In the genomic region with DNA sequence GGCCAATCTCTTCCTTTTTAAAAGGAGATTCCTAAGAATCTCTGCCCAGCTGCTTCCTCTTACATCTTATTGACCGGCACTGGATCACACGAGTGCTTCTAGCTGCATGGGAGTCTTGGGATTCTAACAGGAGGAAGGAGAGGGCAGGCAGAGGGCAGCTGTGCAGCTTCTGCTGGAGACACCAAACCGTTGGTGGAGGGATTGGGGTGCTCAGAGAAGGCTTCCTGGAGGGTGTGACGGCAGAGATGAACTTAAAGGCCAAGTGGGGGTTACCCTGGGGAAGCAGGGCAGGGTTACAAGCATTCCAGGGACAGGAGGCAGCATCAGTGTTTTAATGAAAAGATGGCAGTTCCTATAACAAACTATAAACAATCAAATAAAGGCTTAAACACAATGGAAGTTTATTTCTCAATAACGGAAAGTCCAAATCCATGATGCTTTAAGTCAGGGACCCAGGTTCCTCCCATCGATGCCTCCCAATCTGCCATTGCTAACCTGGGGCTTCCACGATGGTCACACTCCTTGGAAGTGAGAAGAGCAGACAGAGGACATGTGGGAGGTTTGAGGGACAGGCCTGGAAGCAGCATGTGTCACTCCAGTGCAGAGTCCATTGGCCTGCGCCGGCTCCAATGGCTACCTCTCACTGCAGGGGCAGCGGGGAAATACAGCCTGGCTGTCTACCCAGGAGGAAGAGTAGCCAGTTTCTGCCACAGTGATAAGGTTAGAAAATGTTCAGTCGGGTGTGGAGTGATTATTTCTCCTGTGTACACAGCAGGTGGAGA, we compare ENCODE assay signal across 15 cellular contexts. TPM values are rescaled to one million over a fixed set of nuclear protein-coding genes. Genes with fewer than 3 reads are reported as not detected.
DNase-seq lines count a peak whose midpoint lies in the region; TF ChIP-seq lines count a peak whose summit lies in the region.
"Had no signal": no experiment of that assay in that cellular context is flagged by ENCODE, and none has a peak within 500 bp of the region (broad histone marks: within the 10 kb centered on the region; RNA-seq: fewer than 3 reads in every experiment).

No MANE protein-coding gene starts in this region.

- H3K9me2 ChIP-seq in OCI-LY1 (ENCODE audit: low read depth, low read length), result no peaks in the 10 kb centered on the region

- 0 out of 2 replicates have a peak, but pooled peaks cover 4% of the 10 kb centered on the region for H3K79me2 ChIP-seq in OCI-LY1 (ENCODE audit: insufficient read depth, low read length)

- H3K27ac ChIP-seq in 22Rv1, result peak overlapping the region; percentile 83
- peak overlapping the region; percentile 86 for H3K27ac ChIP-seq in OCI-LY1 (ENCODE audit: low read depth, low read length, poor library complexity, severe bottlenecking)
- no peak overlapping the region for H3K27ac ChIP-seq in testis
- no peak overlapping the region for H3K27ac ChIP-seq in effector memory CD4-positive, alpha-beta T cell (ENCODE audit: insufficient read depth, low read length, poor library complexity, severe bottlenecking)
- H3K27ac ChIP-seq: PC-9 had no signal

- H4K20me1 ChIP-seq in OCI-LY1 (ENCODE audit: insufficient read depth, low read length), result no peaks in the 10 kb centered on the region

- H3K27me3 ChIP-seq in OCI-LY1 (ENCODE audit: insufficient read depth, low read length) (no peaks in the 10 kb centered on the region), testis (no peaks in the 10 kb centered on the region)
- H3K27me3 ChIP-seq in effector memory CD4-positive, alpha-beta T cell (replicated peaks; ENCODE audit: control insufficient read depth, insufficient read depth, low read length, poor library complexity, severe bottlenecking), result no peaks in the 10 kb centered on the region

- H3K36me3 ChIP-seq in OCI-LY1 (ENCODE audit: insufficient read depth, low read length), result no peaks in the 10 kb centered on the region
- H3K36me3 ChIP-seq in testis (ENCODE audit: low read depth, missing control alignments), result no peaks in the 10 kb centered on the region
- H3K36me3 ChIP-seq in effector memory CD4-positive, alpha-beta T cell (ENCODE audit: control insufficient read depth, insufficient read depth, low read length), result no peaks in the 10 kb centered on the region

- no peak overlapping the region for H3K4me3 ChIP-seq in OCI-LY1 (ENCODE audit: low read depth, low read length, poor library complexity, severe bottlenecking)
- no peak overlapping the region for H3K4me3 ChIP-seq in testis
- H3K4me3 ChIP-seq in effector memory CD4-positive, alpha-beta T cell (ENCODE audit: insufficient read depth, low read depth, low read length, poor library complexity, severe bottlenecking), result no peak overlapping the region
- H3K4me3 ChIP-seq: K562, PC-9 had no signal

- intact Hi-C loops in testis (cut with DNase I; ENCODE audit: low total_unique reads), result no loop called here

- H3K4me1 ChIP-seq in OCI-LY1 (ENCODE audit: insufficient read depth, low read length, severe bottlenecking) (peaks cover 82% of the 10 kb centered on the region), testis (no peaks in the 10 kb centered on the region)
- H3K4me1 ChIP-seq in effector memory CD4-positive, alpha-beta T cell (ENCODE audit: control insufficient read depth, insufficient read depth, low read length, poor library complexity, severe bottlenecking), result no peaks in the 10 kb centered on the region

- H3K4me2 ChIP-seq in OCI-LY1 (ENCODE audit: low read length), result peak overlapping the region; percentile 52; the same call in 1 of the 2 replicates
- H3K4me2 ChIP-seq: PC-9 had no signal

- H3K9ac ChIP-seq in OCI-LY1 (ENCODE audit: low read length), result peak overlapping the region; percentile 35; the same call in 1 of the 2 replicates

- DNase-seq in islet precursor cell (peak; percentile 44), testis (peak; percentile 4), NCI-H446 treated with DMSO at 0.1 percent for 48 hours (lab: John Stamatoyannopoulos, UW) (no peak), inferior parietal cortex (ENCODE audit: extremely low spot score) (no peak)
- no peak for DNase-seq in effector memory CD4-positive, alpha-beta T cell
- DNase-seq: AML-193, COR-L47, GF-D8, GOT3, NCI-H1417 treated with DMSO at 0.1 percent for 48 hours, NCI-H1930, PC-9 had no signal

- no peaks in the 10 kb centered on the region for H3F3A ChIP-seq in OCI-LY1 (ENCODE audit: insufficient read depth, low read length)

- no peak for TF ChIP-seq POLR2A in testis (IDR thresholded peaks at IDR 0.05)

- no peaks in the 10 kb centered on the region for H3K9me3 ChIP-seq in OCI-LY1 (ENCODE audit: low read length)
- no peaks in the 10 kb centered on the region for H3K9me3 ChIP-seq in testis
- H3K9me3 ChIP-seq in effector memory CD4-positive, alpha-beta T cell (ENCODE audit: control insufficient read depth, low read length), result no peaks in the 10 kb centered on the region

- H2AFZ ChIP-seq in OCI-LY1 (ENCODE audit: low read length), result no peak overlapping the region
- H2AFZ ChIP-seq: PC-9 had no signal

- WGBS in testis, 2 donors, result 91% methylated on average over 11 of the region's 11 CpGs

- TF ChIP-seq CTCF in 22Rv1 (IDR thresholded peaks at IDR 0.05) (no peak), OCI-LY1 (IDR thresholded peaks at IDR 0.05; ENCODE audit: low read length) (no peak), testis (IDR thresholded peaks at IDR 0.05) (no peak)

RNA-seq across cellular contexts. Expression of gene DDX11, which starts 53.1 kb away (rescaled TPM):
- total RNA-seq in testis, result 10 to 100 TPM; 49.6 to 63.1 TPM
- 19.7 TPM for polyA plus RNA-seq in testis (ENCODE audit: insufficient read depth, low read depth, low replicate concordance)

Comparison
In these comparisons a context has a peak if more than half of its experiments do, and no peak if none do; other contexts are left out.
1. H3K27ac ChIP-seq: peak in 22Rv1 (single experiment) and OCI-LY1 (single experiment); none in testis (0 of 2) and effector memory CD4-positive, alpha-beta T cell (single experiment).
2. DNase-seq: peak in islet precursor cell (single experiment) and testis (single experiment); none in NCI-H446 treated with DMSO at 0.1 percent for 48 hours (single experiment), effector memory CD4-positive, alpha-beta T cell (0 of 3) and inferior parietal cortex (single experiment).